ENCODE assay signal across 9 cellular contexts in genomic region chr2:9423922-9424272, GRCh38. TPM values are rescaled to one million over a fixed set of nuclear protein-coding genes. Genes with fewer than 3 reads are reported as not detected.
DNase-seq lines count a peak whose midpoint lies in the region; ATAC-seq, FAIRE-seq and TF ChIP-seq lines count a peak whose summit lies in the region.
"Had no signal": no experiment of that assay in that cellular context is flagged by ENCODE, and none has a peak within 500 bp of the region (broad histone marks: within the 10 kb centered on the region; RNA-seq: fewer than 3 reads in every experiment).

No MANE protein-coding gene starts in this region.

- no peaks in the 10 kb centered on the region for H3K27me3 ChIP-seq in SK-N-SH (ENCODE audit: insufficient read depth)
- H3K27me3 ChIP-seq in endodermal cell (ENCODE audit: control insufficient read depth, insufficient read depth, low read length, poor library complexity, severe bottlenecking), result no peaks in the 10 kb centered on the region
- H3K27me3 ChIP-seq in neuron (ENCODE audit: insufficient read depth, low read length), result no peaks in the 10 kb centered on the region

- peaks cover 13% of the 10 kb centered on the region for H3K4me1 Mint-ChIP-seq in endodermal cell

- peak overlapping the region; percentile 92 for H3K27ac Mint-ChIP-seq in endodermal cell

- H3K4me2 ChIP-seq in SK-N-SH, result peak overlapping the region; percentile 97

- POLR2A ChIA-PET in SK-N-SH (lab: Yijun Ruan, JAX), result no interaction called here

- ATAC-seq in HG02763 (IDR thresholded peaks at IDR 0.05; ENCODE audit: unreplicated experiment) (peak; percentile 5), HG03025 (IDR thresholded peaks at IDR 0.05; ENCODE audit: low FRiP score, unreplicated experiment) (no peak)

- no peaks in the 10 kb centered on the region for H3F3A ChIP-seq in SK-N-SH (replicated peaks; ENCODE audit: insufficient read depth)

- no peak for FAIRE-seq in urothelium cell line (lab: Jason Lieb, UNC)
- FAIRE-seq: frontal cortex had no signal

- TF ChIP-seq EP300 in SK-N-SH (IDR thresholded peaks at IDR 0.05; ENCODE audit: borderline replicate concordance in 1 of 2, low read depth in 1 of 2, low read length in 1 of 2), result no peak

- CTCF ChIA-PET in SK-N-SH (lab: Yijun Ruan, JAX), result interaction anchor here (0.7 to 2.7 kb wide), 7 partner anchors 12 to 697 kb away, joined by 3 to 21 read pairs (median 3); no protein-coding TSS in a partner anchor

- peak overlapping the region; percentile 97 for H3K9ac ChIP-seq in SK-N-SH
- peak overlapping the region; percentile 77 for H3K9ac ChIP-seq in endodermal cell (ENCODE audit: extremely low read depth, low read length, poor library complexity, severe bottlenecking)

- H3K9me3 ChIP-seq in SK-N-SH, result no peaks in the 10 kb centered on the region
- H3K9me3 ChIP-seq in endodermal cell (ENCODE audit: control insufficient read depth, low read length), result no peaks in the 10 kb centered on the region
- H3K9me3 ChIP-seq in neuron (ENCODE audit: low read length), result no peaks in the 10 kb centered on the region

- DNase-seq in NCI-H345 (lab: John Stamatoyannopoulos, UW) (peak; percentile 37), NCI-H345 treated with DMSO at 0.1 percent for 48 hours (lab: John Stamatoyannopoulos, UW; ENCODE audit: unreplicated experiment) (no peak), SK-N-SH (peak; percentile 37), endodermal cell (no peak), urothelium cell line (ENCODE audit: low spot score) (no peak)

- peak overlapping the region; percentile 81 to 91 for H3K27ac ChIP-seq in SK-N-SH (ENCODE audit: low read depth in 2 of 2, low read length in 1 of 2)
- peak overlapping the region; percentile 82 for H3K27ac ChIP-seq in endodermal cell (ENCODE audit: low read depth, low read length)

- no peaks in the 10 kb centered on the region for H3K9me3 Mint-ChIP-seq in endodermal cell

- 1% methylated on average over 21 of the region's 21 CpGs for WGBS in SK-N-SH (ENCODE audit: low lambda C conversion rate)
- 0 to 4% methylated on average over 14 to 21 of the region's 21 CpGs for WGBS in endodermal cell (ENCODE audit: insufficient coverage in 1 of 2, insufficient read length in 1 of 2), 2 experiments

- H3K4me1 ChIP-seq in SK-N-SH (ENCODE audit: control insufficient read depth in 1 of 2, insufficient read depth in 2 of 2, low read depth in 1 of 2, low read length in 1 of 2) (peaks cover 25 to 33% of the 10 kb centered on the region in 2 experiments; a peak in 3 of 4 replicates), endodermal cell (ENCODE audit: control insufficient read depth, insufficient read depth, low read length) (peaks cover 13% of the 10 kb centered on the region), neuron (ENCODE audit: insufficient read depth, low read length) (peaks cover 24% of the 10 kb centered on the region)

- TF ChIP-seq CTCF in SK-N-SH (IDR thresholded peaks at IDR 0.05) (no peak), endodermal cell (conservative IDR thresholded peaks at IDR 0.05) (no peak)

- peak overlapping the region; percentile 99 to 100 for H3K4me3 ChIP-seq in SK-N-SH (ENCODE audit: low read depth in 2 of 2, low read length in 1 of 2)
- H3K4me3 ChIP-seq in endodermal cell (ENCODE audit: low read length), result peak overlapping the region; percentile 92
- H3K4me3 ChIP-seq in neuron (ENCODE audit: low read length), result peak overlapping the region; percentile 87

- peaks cover 82% of the 10 kb centered on the region for H3K79me2 ChIP-seq in SK-N-SH (ENCODE audit: insufficient read depth)

- TF ChIP-seq RAD21 in SK-N-SH (IDR thresholded peaks at IDR 0.05; ENCODE audit: low read length), result no peak

- no peaks in the 10 kb centered on the region for H3K9me2 ChIP-seq in SK-N-SH

- H3K4me3 Mint-ChIP-seq in endodermal cell, result no peak overlapping the region

- peaks cover 1 to 14% of the 10 kb centered on the region in 2 experiments for H3K36me3 ChIP-seq in SK-N-SH (replicated peaks in 1 of 2; ENCODE audit: control insufficient read depth in 1 of 2, insufficient read depth in 2 of 2, low read length in 1 of 2)
- peaks cover 6% of the 10 kb centered on the region for H3K36me3 ChIP-seq in endodermal cell (ENCODE audit: control insufficient read depth, insufficient read depth, low read length)
- peaks cover 9% of the 10 kb centered on the region for H3K36me3 ChIP-seq in neuron (ENCODE audit: insufficient read depth, low read length)

- H2AFZ ChIP-seq in SK-N-SH (ENCODE audit: low read depth), result peak overlapping the region; percentile 86
- H2AFZ ChIP-seq in neuron (ENCODE audit: low read depth, low read length), result peak overlapping the region; percentile 68

- H4K20me1 ChIP-seq in SK-N-SH (ENCODE audit: insufficient read depth), result peaks cover 16% of the 10 kb centered on the region

- H3K27me3 Mint-ChIP-seq in endodermal cell (ENCODE audit: insufficient read depth), result peaks cover 10% of the 10 kb centered on the region

- peaks cover 3% of the 10 kb centered on the region for H3K36me3 Mint-ChIP-seq in endodermal cell (ENCODE audit: low read depth)

TF ChIP-seq in SK-N-SH, 30 proteins besides CTCF, POLR2A, EP300 and RAD21:
- TF ChIP-seq FOXM1 (IDR thresholded peaks at IDR 0.05; ENCODE audit: low read depth) (peak; percentile 12; the same call in 1 of the 2 replicates), MXI1 (IDR thresholded peaks at IDR 0.05; ENCODE audit: low read depth, low read length) (no peak)

RNA-seq across cellular contexts. Expression of gene CPSF3, which starts 0.4 kb away (rescaled TPM):
- 31.4 and 34.2 TPM in 2 replicates for polyA plus RNA-seq in SK-N-SH (2012; rRNA removed)
- 37.5 and 55.5 TPM in 2 replicates for polyA plus RNA-seq in SK-N-SH (2012; cell fraction: cytosol; rRNA removed)
- 54.0 and 69.3 TPM in 2 replicates for polyA plus RNA-seq in SK-N-SH (2012; cell fraction: nucleus; rRNA removed)
- 10 to 100 TPM; 75.0 to 85.2 TPM for total RNA-seq in endodermal cell
- polyA plus RNA-seq in endodermal cell (2013, experiment 1 of 2), result 95.0 TPM
- 83.4 TPM for polyA plus RNA-seq in endodermal cell (2013, experiment 2 of 2)

RNA-seq across cellular contexts. Expression of gene ITGB1BP1, which starts 0.6 kb away (rescaled TPM):
- polyA plus RNA-seq in SK-N-SH (2012; rRNA removed), result 56.6 and 62.3 TPM in 2 replicates
- 69.3 and 89.5 TPM in 2 replicates for polyA plus RNA-seq in SK-N-SH (2012; cell fraction: cytosol; rRNA removed)
- 74.3 and 86.8 TPM in 2 replicates for polyA plus RNA-seq in SK-N-SH (2012; cell fraction: nucleus; rRNA removed)
- 10 to 100 TPM; 34.9 to 58.9 TPM for total RNA-seq in endodermal cell
- polyA plus RNA-seq in endodermal cell (2013, experiment 1 of 2), result 42.8 TPM
- polyA plus RNA-seq in endodermal cell (2013, experiment 2 of 2), result 47.2 TPM

RNA-seq across cellular contexts. Expression of gene IAH1, which starts 50.5 kb away (rescaled TPM):
- polyA plus RNA-seq in SK-N-SH (2012; rRNA removed), result 115 and 133 TPM in 2 replicates
- 139 and 143 TPM in 2 replicates for polyA plus RNA-seq in SK-N-SH (2012; cell fraction: cytosol; rRNA removed)
- 49.0 and 74.7 TPM in 2 replicates for polyA plus RNA-seq in SK-N-SH (2012; cell fraction: nucleus; rRNA removed)
- total RNA-seq in endodermal cell, result 10 to 100 TPM; 33.6 to 50.6 TPM
- 23.4 TPM for polyA plus RNA-seq in endodermal cell (2013, experiment 1 of 2)
- 23.3 TPM for polyA plus RNA-seq in endodermal cell (2013, experiment 2 of 2)

Comparison
In these comparisons a context has a peak if more than half of its experiments do, and no peak if none do; other contexts are left out.
1. DNase-seq: peak in NCI-H345 (single experiment) and SK-N-SH (single experiment); none in NCI-H345 treated with DMSO at 0.1 percent for 48 hours (single experiment), endodermal cell (single experiment) and urothelium cell line (single experiment).
2. Peak in every context shown above with its lines, with median percentiles within 50 percentile points of each other: H3K4me3 ChIP-seq.